Comparison of ENCODE assay signal across 18 cellular contexts in genomic region chr4:61273237-61273636, GRCh38.
DNase-seq lines count a peak whose midpoint lies in the region; ATAC-seq, FAIRE-seq and TF ChIP-seq lines count a peak whose summit lies in the region.
"Had no signal": no experiment of that assay in that cellular context is flagged by ENCODE, and none has a peak within 500 bp of the region (broad histone marks: within the 10 kb centered on the region; RNA-seq: fewer than 3 reads in every experiment).

No MANE protein-coding gene starts in this region.

- H3K4me3 ChIP-seq in HL-60 (replicated peaks; ENCODE audit: insufficient read depth, low read length), result no peak overlapping the region
- peak overlapping the region; percentile 51 for H3K4me3 ChIP-seq in SK-N-MC
- no peak overlapping the region for H3K4me3 ChIP-seq in fibroblast of villous mesenchyme (ENCODE audit: low read depth, low read length)
- H3K4me3 ChIP-seq in testis, result no peak overlapping the region

- no peaks in the 10 kb centered on the region for H3K4me1 ChIP-seq in testis

- ATAC-seq in sciatic nerve (peak; percentile 89), HG02973 (IDR thresholded peaks at IDR 0.05; ENCODE audit: unreplicated experiment) (no peak)
- ATAC-seq: naive thymus-derived CD8-positive, alpha-beta T cell; stimulated activated effector memory CD8-positive, alpha-beta T cell treated with anti-CD3 and anti-CD28 coated beads, Interleukin-12 subunit alpha, Interleukin-12 subunit beta, amount 100 ng/mL, for 72 hours had no signal

- DNase-seq in HL-60 (ENCODE audit: low read depth in 1 of 2, low spot score in 1 of 2) (peak; percentile 88 to 91), SK-N-MC (ENCODE audit: low read depth, low spot score) (no peak), fibroblast of villous mesenchyme (ENCODE audit: low read depth) (peak; percentile 28), sciatic nerve (ENCODE audit: low spot score) (no peak), CD1c-positive myeloid dendritic cell (ENCODE audit: extremely low spot score) (no peak), urothelium cell line (ENCODE audit: low spot score) (no peak), testis (no peak)
- DNase-seq: activated CD4-positive, alpha-beta T cell treated with anti-CD3 and anti-CD28 coated beads, Interleukin-2, amount 10 ng/mL, durations not matched to agents 7 days and 5 days; effector CD8-positive, alpha-beta T cell; kidney glomerular epithelial cell; naive thymus-derived CD8-positive, alpha-beta T cell; NCI-H524 treated with DMSO at 0.1 percent for 48 hours; stimulated activated CD4-positive, alpha-beta T cell treated with anti-CD3 and anti-CD28 coated beads, Interleukin-4, amount 100 ng/mL, for 24 hours had no signal

- 72 to 74% methylated on average over 6 of the region's 6 CpGs for WGBS in testis, 2 donors

- H3K27ac ChIP-seq in HL-60 (replicated peaks), result peak overlapping the region; percentile 77
- peak overlapping the region; percentile 73 for H3K27ac ChIP-seq in SK-N-MC
- H3K27ac ChIP-seq in testis, result no peak overlapping the region

- no peak for FAIRE-seq in urothelium cell line (lab: Jason Lieb, UNC)
- FAIRE-seq: astrocyte, GM12891, RCC 7860 had no signal

- no peak overlapping the region for H3K9ac ChIP-seq in SK-N-MC (ENCODE audit: insufficient read length)

- no peak for TF ChIP-seq CTCF in HL-60 (IDR thresholded peaks at IDR 0.05; ENCODE audit: insufficient read depth, low read length)
- TF ChIP-seq CTCF in fibroblast of villous mesenchyme (IDR thresholded peaks at IDR 0.05; ENCODE audit: insufficient read depth, low read depth, low read length), result no peak
- no peak for TF ChIP-seq CTCF in testis (IDR thresholded peaks at IDR 0.05)

- intact Hi-C loops in sciatic nerve (cut with DNase I), result no loop called here
- intact Hi-C loops in testis (cut with DNase I; ENCODE audit: low total_unique reads), result no loop called here

- H3K27me3 ChIP-seq in HL-60 (ENCODE audit: insufficient read depth, poor library complexity, severe bottlenecking), result no peaks in the 10 kb centered on the region
- H3K27me3 ChIP-seq in testis, result no peaks in the 10 kb centered on the region

- TF ChIP-seq POLR2A in testis (IDR thresholded peaks at IDR 0.05), result no peak

- no peaks in the 10 kb centered on the region for H3K9me3 ChIP-seq in SK-N-MC (ENCODE audit: low read depth, low read length)
- no peaks in the 10 kb centered on the region for H3K9me3 ChIP-seq in testis

- no peaks in the 10 kb centered on the region for H3K36me3 ChIP-seq in SK-N-MC (ENCODE audit: insufficient read depth, low read length)
- no peaks in the 10 kb centered on the region for H3K36me3 ChIP-seq in testis (ENCODE audit: low read depth, missing control alignments)

Comparison
In these comparisons a context has a peak if more than half of its experiments do, and no peak if none do; other contexts are left out.
1. DNase-seq: peak in HL-60 (2 of 2) and fibroblast of villous mesenchyme (single experiment); none in SK-N-MC (single experiment), sciatic nerve (single experiment), CD1c-positive myeloid dendritic cell (single experiment), urothelium cell line (single experiment) and testis (single experiment).
2. H3K27ac ChIP-seq: peak in HL-60 (single experiment) and SK-N-MC (single experiment); none in testis (0 of 2).